9 cellular contexts compared by ENCODE assay signal in the genomic region with DNA sequence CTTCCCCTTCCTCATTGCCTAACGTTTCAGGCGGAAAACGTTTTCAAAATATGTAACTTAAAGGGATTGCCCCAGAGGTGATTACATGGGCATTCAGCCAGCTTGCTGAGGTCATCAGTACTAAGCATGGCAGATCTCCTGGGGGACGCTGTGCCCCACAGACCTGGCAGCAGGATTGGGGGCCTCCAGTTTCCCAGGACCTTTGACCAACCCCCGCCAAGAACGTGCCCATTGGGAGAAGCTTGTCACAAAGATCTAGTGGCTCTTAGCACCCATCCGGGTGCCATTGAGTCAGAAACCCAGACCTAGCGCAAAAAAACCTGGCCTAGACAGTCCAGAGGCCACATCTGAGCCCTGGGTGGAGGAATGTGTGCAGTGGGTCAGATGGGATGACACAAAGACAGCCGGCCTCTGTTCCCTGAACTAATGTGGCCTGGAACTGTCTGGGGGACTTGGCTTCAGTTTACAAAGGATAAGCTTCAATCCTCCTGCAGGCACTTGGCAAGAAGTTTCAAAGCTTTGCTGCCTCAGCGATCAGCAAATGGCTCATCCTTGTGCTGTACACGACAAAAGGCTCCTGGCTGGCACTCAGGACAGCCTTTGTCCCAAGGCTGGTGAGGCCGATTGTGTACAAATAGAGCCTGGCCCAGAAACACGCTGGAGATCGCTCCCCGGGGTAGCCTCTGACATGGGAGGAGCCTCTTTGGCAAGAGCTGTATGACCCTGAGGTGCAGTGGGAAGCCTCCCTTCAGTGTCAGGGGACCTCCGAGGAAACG. TPM values are rescaled to one million over a fixed set of nuclear protein-coding genes. Genes with fewer than 3 reads are reported as not detected.
A peak's percentile ranks its signal among the peaks of the same experiment; 100 is the strongest.
DNase-seq lines count a peak whose midpoint lies in the region; ATAC-seq and TF ChIP-seq lines count a peak whose summit lies in the region.
"Had no signal": no experiment of that assay in that cellular context is flagged by ENCODE, and none has a peak within 500 bp of the region (broad histone marks: within the 10 kb centered on the region; RNA-seq: fewer than 3 reads in every experiment).

No MANE protein-coding gene starts in this region.

- intact Hi-C loops in testis (cut with DNase I; ENCODE audit: low total_unique reads), result no loop called here

- H3K4me2 ChIP-seq in mesenchymal stem cell (ENCODE audit: low read length, poor library complexity, severe bottlenecking), result no peak overlapping the region

- H3K9me3 ChIP-seq in endodermal cell (ENCODE audit: control insufficient read depth, low read length) (no peaks in the 10 kb centered on the region), mesenchymal stem cell (ENCODE audit: control insufficient read depth, low read length) (no peaks in the 10 kb centered on the region), testis (no peaks in the 10 kb centered on the region)

- peaks cover 6% of the 10 kb centered on the region for H3K4me1 Mint-ChIP-seq in endodermal cell

- no peak overlapping the region for H2BK12ac ChIP-seq in mesenchymal stem cell (ENCODE audit: low read length in 2 of 2)

- no peak for TF ChIP-seq POLR2A in testis (IDR thresholded peaks at IDR 0.05)

- DNase-seq in RPMI7951 (ENCODE audit: low read depth) (peak; percentile 58), endodermal cell (no peak), mesenchymal stem cell (no peak), testis (peak; percentile 64), NCI-H2107 treated with DMSO at 0.1 percent for 48 hours (lab: John Stamatoyannopoulos, UW; ENCODE audit: unreplicated experiment) (no peak)
- DNase-seq: NCI-H524 treated with DMSO at 0.1 percent for 48 hours had no signal

- no peak overlapping the region for H2AK5ac ChIP-seq in mesenchymal stem cell (ENCODE audit: low read length, severe bottlenecking)

- H3K23ac ChIP-seq in mesenchymal stem cell (ENCODE audit: low read length in 2 of 2), result no peak overlapping the region

- H2BK5ac ChIP-seq in mesenchymal stem cell (ENCODE audit: low read depth, low read length, poor library complexity, severe bottlenecking), result no peak overlapping the region

- H3K4me3 ChIP-seq in endodermal cell (ENCODE audit: low read length) (no peak overlapping the region), mesenchymal stem cell (ENCODE audit: insufficient read depth in 1 of 2, low read depth in 1 of 2, low read length in 2 of 2) (no peak overlapping the region), testis (no peak overlapping the region)
- H3K4me3 ChIP-seq: K562 had no signal

- no peak overlapping the region for H3K14ac ChIP-seq in mesenchymal stem cell (ENCODE audit: low read length in 2 of 2)

- H3K27ac ChIP-seq in endodermal cell (ENCODE audit: low read depth, low read length), result peak overlapping the region; percentile 70
- no peak overlapping the region for H3K27ac ChIP-seq in mesenchymal stem cell (ENCODE audit: low read length, poor library complexity, severe bottlenecking)
- H3K27ac ChIP-seq in testis, result peak overlapping the region in 1 of 2 donors; percentile 64

- H3K36me3 Mint-ChIP-seq in endodermal cell (ENCODE audit: low read depth), result peaks cover 3% of the 10 kb centered on the region

- H3K18ac ChIP-seq in mesenchymal stem cell (ENCODE audit: low read depth in 1 of 2, low read length in 2 of 2), result no peak overlapping the region

- H3K4me3 Mint-ChIP-seq in endodermal cell, result no peak overlapping the region

- no peaks in the 10 kb centered on the region for H3K27me3 ChIP-seq in endodermal cell (ENCODE audit: control insufficient read depth, insufficient read depth, low read length, poor library complexity, severe bottlenecking)
- H3K27me3 ChIP-seq in mesenchymal stem cell (ENCODE audit: control insufficient read depth in 1 of 2, insufficient read depth in 1 of 2, low read length in 2 of 2), result peaks cover 0 to 26% of the 10 kb centered on the region in 2 experiments
- no peaks in the 10 kb centered on the region for H3K27me3 ChIP-seq in testis

- H3K27me3 Mint-ChIP-seq in endodermal cell (ENCODE audit: insufficient read depth), result peaks cover 10% of the 10 kb centered on the region

- no peaks in the 10 kb centered on the region for H3K9me3 Mint-ChIP-seq in endodermal cell

- peaks cover 7% of the 10 kb centered on the region for H3K4me1 ChIP-seq in endodermal cell (ENCODE audit: control insufficient read depth, insufficient read depth, low read length)
- H3K4me1 ChIP-seq in mesenchymal stem cell (ENCODE audit: control insufficient read depth, insufficient read depth, low read depth, low read length), result peaks cover 9% of the 10 kb centered on the region
- peaks cover 30% of the 10 kb centered on the region for H3K4me1 ChIP-seq in testis

- H3K79me1 ChIP-seq in mesenchymal stem cell (replicated peaks; ENCODE audit: low read length, poor library complexity, severe bottlenecking), result no peaks in the 10 kb centered on the region

- WGBS in endodermal cell (ENCODE audit: insufficient coverage in 1 of 2, insufficient read length in 1 of 2), 2 experiments, result 74 to 81% methylated on average over 9 to 17 of the region's 17 CpGs
- 82% methylated on average over 17 of the region's 17 CpGs for WGBS in mesenchymal stem cell
- 44 to 46% methylated on average over 3 to 17 of the region's 17 CpGs for WGBS in testis, 2 donors

- TF ChIP-seq CTCF in endodermal cell (conservative IDR thresholded peaks at IDR 0.05) (no peak), testis (IDR thresholded peaks at IDR 0.05) (no peak)

- peak overlapping the region; percentile 38 for H2BK120ac ChIP-seq in mesenchymal stem cell (ENCODE audit: low read depth, low read length)

- no peak overlapping the region for H2BK15ac ChIP-seq in mesenchymal stem cell (ENCODE audit: low read depth, poor library complexity, severe bottlenecking)

- no peak overlapping the region for H3K27ac Mint-ChIP-seq in endodermal cell

- no peak overlapping the region for H3K4ac ChIP-seq in mesenchymal stem cell (ENCODE audit: low read depth in 1 of 2, low read length in 2 of 2)

- no peak for ATAC-seq in HG03432 (IDR thresholded peaks at IDR 0.05; ENCODE audit: unreplicated experiment)
- ATAC-seq in HG03025 (IDR thresholded peaks at IDR 0.05; ENCODE audit: low FRiP score, unreplicated experiment), result no peak
- ATAC-seq: K562 had no signal

- no peak overlapping the region for H4K8ac ChIP-seq in mesenchymal stem cell (ENCODE audit: low read length)

- no peak overlapping the region for H4K91ac ChIP-seq in mesenchymal stem cell (ENCODE audit: low read length)

- H3K9ac ChIP-seq in endodermal cell (ENCODE audit: extremely low read depth, low read length, poor library complexity, severe bottlenecking), result no peak overlapping the region
- H3K9ac ChIP-seq in mesenchymal stem cell (ENCODE audit: low read length), result peak overlapping the region; percentile 17

- H3K36me3 ChIP-seq in endodermal cell (ENCODE audit: control insufficient read depth, insufficient read depth, low read length) (no peaks in the 10 kb centered on the region), mesenchymal stem cell (ENCODE audit: control insufficient read depth in 1 of 2, insufficient read depth in 2 of 2, low read depth in 1 of 2, low read length in 2 of 2) (peaks cover 19 to 34% of the 10 kb centered on the region in 2 experiments), testis (ENCODE audit: low read depth, missing control alignments) (no peaks in the 10 kb centered on the region)

- H2AFZ ChIP-seq in mesenchymal stem cell (ENCODE audit: low read depth, low read length), result no peak overlapping the region

RNA-seq across cellular contexts. Expression of gene C1QTNF6, which starts 9.5 kb away (rescaled TPM):
- 2.0 and 2.2 TPM in 2 replicates for total RNA-seq in RPMI7951 (2014; rRNA removed; shearing (Covaris generic))
- total RNA-seq in endodermal cell (10 to 100 TPM; 15.5 to 16.9 TPM), testis (10 to 100 TPM; 12.6 to 14.8 TPM)
- 17.3 TPM for polyA plus RNA-seq in endodermal cell (2013, experiment 1 of 2)
- 18.8 TPM for polyA plus RNA-seq in endodermal cell (2013, experiment 2 of 2)
- polyA plus RNA-seq in mesenchymal stem cell (2013, experiment 1 of 2), result 38.2 TPM
- 37.9 TPM for polyA plus RNA-seq in mesenchymal stem cell (2013, experiment 2 of 2)
- 15.0 TPM for polyA plus RNA-seq in testis (ENCODE audit: insufficient read depth, low read depth, low replicate concordance)

RNA-seq across cellular contexts. Expression of gene IL2RB, which starts 28.8 kb away (rescaled TPM):
- total RNA-seq in RPMI7951 (2014; rRNA removed; shearing (Covaris generic)), result 0.10 TPM in 1 of 2 replicates, not detected in the other
- total RNA-seq in endodermal cell (under 1 TPM; 0.15 to 0.42 TPM), testis (1 to 10 TPM in 1 of 2 donors, under 1 TPM in 1; 0.74 to 1.5 TPM)
- polyA plus RNA-seq in endodermal cell (2013, experiment 1 of 2), result 1.1 TPM
- 1.5 TPM for polyA plus RNA-seq in endodermal cell (2013, experiment 2 of 2)
- polyA plus RNA-seq in mesenchymal stem cell (2013, experiment 1 of 2), result 4.9 TPM
- polyA plus RNA-seq in mesenchymal stem cell (2013, experiment 2 of 2), result 5.1 TPM
- polyA plus RNA-seq in testis (ENCODE audit: insufficient read depth, low read depth, low replicate concordance), result 2.9 TPM

RNA-seq across cellular contexts. Expression of gene SSTR3, which starts 33.7 kb away (rescaled TPM):
- total RNA-seq in RPMI7951 (2014; rRNA removed; shearing (Covaris generic)), result not detected in 2 replicates
- under 1 TPM; 0.11 to 0.20 TPM for total RNA-seq in endodermal cell
- polyA plus RNA-seq in endodermal cell (2013, experiment 1 of 2), result 0.14 TPM
- polyA plus RNA-seq in endodermal cell (2013, experiment 2 of 2), result 0.12 TPM
- not detected for polyA plus RNA-seq in mesenchymal stem cell (2013, experiment 1 of 2)
- not detected for polyA plus RNA-seq in mesenchymal stem cell (2013, experiment 2 of 2)
- total RNA-seq in testis, result 10 to 100 TPM; 40.1 to 54.4 TPM
- 26.8 TPM for polyA plus RNA-seq in testis (ENCODE audit: insufficient read depth, low read depth, low replicate concordance)
- total RNA-seq: K562 had no signal

Comparison
In these comparisons a context has a peak if more than half of its experiments do, and no peak if none do; other contexts are left out.
1. DNase-seq: peak in RPMI7951 (single experiment) and testis (single experiment); none in endodermal cell (single experiment), mesenchymal stem cell (single experiment) and NCI-H2107 treated with DMSO at 0.1 percent for 48 hours (single experiment).
2. RNA of gene SSTR3, which starts 33.7 kb away (total RNA-seq): 40.1 to 54.4 TPM in testis; 0.11 to 0.20 TPM in endodermal cell and not detected in RPMI7951; every median in the first group is over 10 times any median in the second.